In genomic region chr1:161209790-161210409, GRCh38 we compare ENCODE assay signal across 8 cellular contexts. TPM values are rescaled to one million over a fixed set of nuclear protein-coding genes. Genes with fewer than 3 reads are reported as not detected.
DNase-seq lines count a peak whose midpoint lies in the region; ATAC-seq lines count a peak whose summit lies in the region.

No MANE protein-coding gene starts in this region.

- in situ Hi-C loops in G401 (cut with HindIII; ENCODE audit: low sequenced_read_pairs) = loop anchor here (25.0 kb wide), 1 partner anchor 177 kb away; no protein-coding TSS in a partner anchor

- ATAC-seq in HG03520 (IDR thresholded peaks at IDR 0.05; ENCODE audit: unreplicated experiment) = peak; percentile 53
- ATAC-seq in GM21529 (IDR thresholded peaks at IDR 0.05; ENCODE audit: unreplicated experiment) = no peak

- DNase-seq in G401 (ENCODE audit: low spot score) = peak; percentile 80
- peak; percentile 75 for DNase-seq in NCI-H748 (lab: John Stamatoyannopoulos, UW; ENCODE audit: unreplicated experiment)
- peak; percentile 72 to 81 for DNase-seq in activated CD4-positive, alpha-beta T cell treated with anti-CD3 and anti-CD28 coated beads, Interleukin-2, amount 50 U/mL, for 48 hours
- peak; percentile 42 to 73 for DNase-seq in dermis microvascular lymphatic vessel endothelial cell (ENCODE audit: low read depth in 2 of 2)
- peak; percentile 88 for DNase-seq in medulla oblongata (ENCODE audit: extremely low spot score)
- DNase-seq in stimulated activated CD8-positive, alpha-beta memory T cell treated with anti-CD3 and anti-CD28 coated beads, Interleukin-4, amount 100 ng/mL, for 24 hours (ENCODE audit: low read depth) = peak; percentile 62

RNA-seq across cellular contexts. Expression of gene FCER1G, which starts 5.2 kb away (rescaled TPM):
- total RNA-seq in G401 (2014; rRNA removed; shearing (Covaris generic)) = 0.49 TPM in 1 of 2 replicates, not detected in the other
- 0.13 and 0.26 TPM in 2 replicates for total RNA-seq in dermis microvascular lymphatic vessel endothelial cell

RNA-seq across cellular contexts. Expression of gene NDUFS2, which starts 7.7 kb away (rescaled TPM):
- total RNA-seq in G401 (2014; rRNA removed; shearing (Covaris generic)) = 215 and 238 TPM in 2 replicates
- total RNA-seq in dermis microvascular lymphatic vessel endothelial cell = 196 and 206 TPM in 2 replicates

RNA-seq across cellular contexts. Expression of gene ADAMTS4, which starts 11.0 kb away (rescaled TPM):
- 0.43 and 0.95 TPM in 2 replicates for total RNA-seq in G401 (2014; rRNA removed; shearing (Covaris generic))
- 12.5 and 15.8 TPM in 2 replicates for total RNA-seq in dermis microvascular lymphatic vessel endothelial cell

RNA-seq across cellular contexts. Expression of gene APOA2, which starts 13.5 kb away (rescaled TPM):
- not detected in 2 replicates for total RNA-seq in G401 (2014; rRNA removed; shearing (Covaris generic))
- not detected in 2 replicates for total RNA-seq in dermis microvascular lymphatic vessel endothelial cell

RNA-seq across cellular contexts. Expression of gene TOMM40L, which starts 16.0 kb away (rescaled TPM):
- 24.2 and 37.4 TPM in 2 replicates for total RNA-seq in G401 (2014; rRNA removed; shearing (Covaris generic))
- 12.2 and 14.4 TPM in 2 replicates for total RNA-seq in dermis microvascular lymphatic vessel endothelial cell
